Comparison of ENCODE assay signal across 19 cellular contexts in genomic region chr3:169347597-169347996, GRCh38.
DNase-seq lines count a peak whose midpoint lies in the region; ATAC-seq, FAIRE-seq and TF ChIP-seq lines count a peak whose summit lies in the region.
"Had no signal": no experiment of that assay in that cellular context is flagged by ENCODE, and none has a peak within 500 bp of the region (broad histone marks: within the 10 kb centered on the region; RNA-seq: fewer than 3 reads in every experiment).

No MANE protein-coding gene starts in this region.

- BruUV-seq in PC-9 (replicated peaks; lab: Mats Ljungman, UMichigan), result no TSS peak

- H3K4me3 Mint-ChIP-seq in progenitor cell of endocrine pancreas (ENCODE audit: low read depth), result no peak overlapping the region
- H3K4me3 Mint-ChIP-seq: CD14-positive monocyte; CD4-positive, alpha-beta memory T cell had no signal

- peak overlapping the region; percentile 95 for H3K27ac ChIP-seq in PC-9
- H3K27ac ChIP-seq in kidney (ENCODE audit: low read depth in 2 of 2, low read length in 2 of 2), result no peak overlapping the region
- H3K27ac ChIP-seq: BLaER1 had no signal

- H3K27me3 ChIP-seq in PC-9 (ENCODE audit: insufficient read depth, low read depth), result no peaks in the 10 kb centered on the region

- H3K9me3 ChIP-seq in PC-9 (ENCODE audit: insufficient read depth, low read depth), result peaks cover 13% of the 10 kb centered on the region; the same call in 1 of the 2 replicates
- no peaks in the 10 kb centered on the region for H3K9me3 ChIP-seq in kidney (ENCODE audit: control insufficient read depth in 1 of 2, low read length in 2 of 2)
- H3K9me3 ChIP-seq: BLaER1 had no signal

- H3K36me3 ChIP-seq in PC-9 (ENCODE audit: low read depth), result no peaks in the 10 kb centered on the region
- no peaks in the 10 kb centered on the region for H3K36me3 ChIP-seq in kidney (ENCODE audit: control insufficient read depth in 1 of 2, insufficient read depth in 2 of 2, low read length in 2 of 2)
- H3K36me3 ChIP-seq: BLaER1 had no signal

- no peak overlapping the region for H3K4me2 ChIP-seq in PC-9
- H3K4me2 ChIP-seq: BLaER1 had no signal

- DNase-seq in PC-9, result no peak
- peak; percentile 2 for DNase-seq in fibroblast of peridontal ligament (ENCODE audit: extremely low read depth)
- DNase-seq in progenitor cell of endocrine pancreas (ENCODE audit: low spot score, unreplicated experiment), result no peak
- DNase-seq in NCI-H2196 treated with DMSO at 0.1 percent for 48 hours (lab: John Stamatoyannopoulos, UW; ENCODE audit: unreplicated experiment), result no peak
- DNase-seq in hypothalamus (lab: John Stamatoyannopoulos, UW), result no peak
- DNase-seq in kidney, result no peak
- DNase-seq: 8988T; CD4-positive, alpha-beta memory T cell; DMS79 treated with DMSO at 0.1 percent for 48 hours; GOT3; H7; IMR-90 had no signal

- no peak overlapping the region for H3K4me3 ChIP-seq in PC-9
- H3K4me3 ChIP-seq in kidney (ENCODE audit: low read length in 2 of 2), result no peak overlapping the region
- H3K4me3 ChIP-seq: BLaER1, K562 had no signal

- no peaks in the 10 kb centered on the region for H4K20me1 ChIP-seq in PC-9 (ENCODE audit: insufficient read depth)
- H4K20me1 ChIP-seq: BLaER1 had no signal

- H3K4me1 ChIP-seq in PC-9 (replicated peaks; ENCODE audit: insufficient read depth), result peaks cover 57% of the 10 kb centered on the region
- peaks cover 2 to 6% of the 10 kb centered on the region in 2 donors for H3K4me1 ChIP-seq in kidney (ENCODE audit: control insufficient read depth in 1 of 2, insufficient read depth in 1 of 2, low read depth in 1 of 2, low read length in 2 of 2)
- H3K4me1 ChIP-seq: BLaER1 had no signal

- CTCF ChIA-PET in PC-9 (lab: Charles Lee), result no interaction called here

- peaks cover 66% of the 10 kb centered on the region for H3K4me1 Mint-ChIP-seq in progenitor cell of endocrine pancreas (ENCODE audit: low read depth)
- H3K4me1 Mint-ChIP-seq: CD4-positive, alpha-beta memory T cell had no signal

- FAIRE-seq in G401.6 (lab: Jason Lieb, UNC) (peak; percentile 72), kidney (lab: Jason Lieb, UNC) (no peak)
- FAIRE-seq: GM12891, HTR-8/SVneo, K562 had no signal

- intact Hi-C loops in PC-9 (cut with micrococcal nuclease; ENCODE audit: unreplicated experiment) (loop anchor here (5.0 kb wide), 3 partner anchors 85 to 620 kb away; partner anchors contain the start of gene SEC62), kidney (cut with DNase I) (no loop called here)

- H3K79me2 ChIP-seq in PC-9 (ENCODE audit: low read depth), result 0 out of 2 replicates have a peak, but pooled peaks cover 4% of the 10 kb centered on the region

- H3F3A ChIP-seq in PC-9 (ENCODE audit: insufficient read depth, low read depth), result peaks cover 31% of the 10 kb centered on the region; the same call in 1 of the 2 replicates

- no peak overlapping the region for H2AFZ ChIP-seq in PC-9

- TF ChIP-seq CTCF in PC-9 (conservative IDR thresholded peaks at IDR 0.05) (no peak), progenitor cell of endocrine pancreas (IDR thresholded peaks at IDR 0.05; ENCODE audit: unreplicated experiment) (no peak), kidney (IDR thresholded peaks at IDR 0.05; ENCODE audit: borderline replicate concordance, extremely low read depth, insufficient read depth) (no peak)

- POLR2A ChIA-PET in PC-9 (lab: Charles Lee; ENCODE audit: unreplicated experiment), result no interaction called here

- H3K27ac Mint-ChIP-seq in progenitor cell of endocrine pancreas, result peak overlapping the region; percentile 32
- H3K27ac Mint-ChIP-seq: CD14-positive monocyte; CD4-positive, alpha-beta memory T cell had no signal

- no peaks in the 10 kb centered on the region for H3K27me3 Mint-ChIP-seq in progenitor cell of endocrine pancreas

- no peaks in the 10 kb centered on the region for H3K9me2 ChIP-seq in PC-9 (ENCODE audit: insufficient read depth)

- no peak for ATAC-seq in HG02763 (IDR thresholded peaks at IDR 0.05; ENCODE audit: unreplicated experiment)
- ATAC-seq: K562 had no signal

- no peak overlapping the region for H3K9ac ChIP-seq in kidney (ENCODE audit: low read length in 2 of 2)
- H3K9ac ChIP-seq: BLaER1 had no signal

- H3K36me3 Mint-ChIP-seq in progenitor cell of endocrine pancreas (ENCODE audit: insufficient read depth), result peaks cover 2% of the 10 kb centered on the region
- H3K36me3 Mint-ChIP-seq: CD14-positive monocyte; CD4-positive, alpha-beta memory T cell had no signal

- no peaks in the 10 kb centered on the region for H3K9me3 Mint-ChIP-seq in progenitor cell of endocrine pancreas (ENCODE audit: low read depth)
- H3K9me3 Mint-ChIP-seq: CD14-positive monocyte had no signal
